Comparison of ENCODE assay signal across 8 cellular contexts in genomic region chr17:40122944-40123810, GRCh38. TPM values are rescaled to one million over a fixed set of nuclear protein-coding genes. Genes with fewer than 3 reads are reported as not detected.
DNase-seq lines count a peak whose midpoint lies in the region; ATAC-seq, FAIRE-seq and TF ChIP-seq lines count a peak whose summit lies in the region.

No MANE protein-coding gene starts in this region.

- peaks cover 39% of the 10 kb centered on the region for H3K4me1 Mint-ChIP-seq in activated naive CD4-positive, alpha-beta T cell treated with anti-CD3 and anti-CD28 coated beads, Interleukin-2, amount 10 ng/mL, durations not matched to agents 7 days and 5 days

- no peaks in the 10 kb centered on the region for H3K9me3 Mint-ChIP-seq in activated naive CD4-positive, alpha-beta T cell treated with anti-CD3 and anti-CD28 coated beads, Interleukin-2, amount 10 ng/mL, durations not matched to agents 7 days and 5 days

- peak overlapping the region; percentile 90 for H3K9ac ChIP-seq in OCI-LY3 (ENCODE audit: low read length)

- CTCF ChIA-PET in activated naive CD4-positive, alpha-beta T cell treated with anti-CD3 and anti-CD28 coated beads, Interleukin-2, amount 10 ng/mL, durations not matched to agents 7 days and 5 days (lab: Charles Lee): interaction anchor here (1.0 to 3.0 kb wide), 5 partner anchors 10 to 75 kb away, joined by 3 to 34 read pairs (median 11); no protein-coding TSS in a partner anchor

- H2AFZ ChIP-seq in OCI-LY3 (ENCODE audit: low read depth, low read length): no peak overlapping the region

- peaks cover 69% of the 10 kb centered on the region for H3K79me2 ChIP-seq in OCI-LY3 (ENCODE audit: low read length)

- H3K4me1 ChIP-seq in OCI-LY3 (ENCODE audit: low read length): peaks cover 18% of the 10 kb centered on the region

- H3K27ac Mint-ChIP-seq in activated naive CD4-positive, alpha-beta T cell treated with anti-CD3 and anti-CD28 coated beads, Interleukin-2, amount 10 ng/mL, durations not matched to agents 7 days and 5 days: peak overlapping the region; percentile 91

- TF ChIP-seq CTCF in OCI-LY3 (IDR thresholded peaks at IDR 0.05; ENCODE audit: low read depth, low read length): no peak

- H3K27me3 ChIP-seq in OCI-LY3 (ENCODE audit: low read depth, low read length): no peaks in the 10 kb centered on the region

- H3K4me2 ChIP-seq in OCI-LY3 (ENCODE audit: low read length): peak overlapping the region; percentile 97

- H3K36me3 Mint-ChIP-seq in activated naive CD4-positive, alpha-beta T cell treated with anti-CD3 and anti-CD28 coated beads, Interleukin-2, amount 10 ng/mL, durations not matched to agents 7 days and 5 days: peaks cover 25% of the 10 kb centered on the region

- H4K20me1 ChIP-seq in OCI-LY3 (ENCODE audit: insufficient read depth, low read length): peaks cover 26% of the 10 kb centered on the region

- ATAC-seq in HG03354 (IDR thresholded peaks at IDR 0.05; ENCODE audit: poor library complexity, severe bottlenecking, unreplicated experiment) (peak; percentile 18), GM19452 (IDR thresholded peaks at IDR 0.05; ENCODE audit: unreplicated experiment) (no peak)

- H3K9me3 ChIP-seq in OCI-LY3 (ENCODE audit: insufficient read depth, low read length): no peaks in the 10 kb centered on the region

- no peaks in the 10 kb centered on the region for H3K27me3 Mint-ChIP-seq in activated naive CD4-positive, alpha-beta T cell treated with anti-CD3 and anti-CD28 coated beads, Interleukin-2, amount 10 ng/mL, durations not matched to agents 7 days and 5 days

- FAIRE-seq in frontal cortex (lab: Jason Lieb, UNC): no peak

- peak; percentile 45 for DNase-seq in NK-92 treated with Interleukin-12 subunit alpha and Interleukin-12 subunit beta, amount 100 ng/mL, for 24 hours (lab: John Stamatoyannopoulos, UW)
- no peak for DNase-seq in NK-92 (lab: John Stamatoyannopoulos, UW; ENCODE audit: unreplicated experiment)
- DNase-seq in activated naive CD4-positive, alpha-beta T cell treated with anti-CD3 and anti-CD28 coated beads, Interleukin-2, amount 10 ng/mL, durations not matched to agents 7 days and 5 days: peak; percentile 74
- DNase-seq in frontal cortex (ENCODE audit: low spot score in 2 of 2): peak; percentile 44 to 49
- peak in 34 of 56 donors; percentile 7 to 65 (median 45) for DNase-seq in nucleus accumbens (lab: John Stamatoyannopoulos, UW)

- peak overlapping the region; percentile 83 for H3K4me3 Mint-ChIP-seq in activated naive CD4-positive, alpha-beta T cell treated with anti-CD3 and anti-CD28 coated beads, Interleukin-2, amount 10 ng/mL, durations not matched to agents 7 days and 5 days

- peak overlapping the region; percentile 89 for H3K4me3 ChIP-seq in OCI-LY3 (ENCODE audit: low read length)

- H3K27ac ChIP-seq in OCI-LY3 (ENCODE audit: low read length): peak overlapping the region; percentile 69

- peaks cover 27% of the 10 kb centered on the region for H3K36me3 ChIP-seq in OCI-LY3 (replicated peaks; ENCODE audit: low read depth, low read length)

RNA-seq across cellular contexts. Expression of gene MSL1, which starts 1.4 kb away (rescaled TPM):
- 81.5 TPM for total RNA-seq in frontal cortex

RNA-seq across cellular contexts. Expression of gene CASC3, which starts 17.2 kb away (rescaled TPM):
- 38.3 TPM for total RNA-seq in frontal cortex

RNA-seq across cellular contexts. Expression of gene NR1D1, which starts 22.8 kb away (rescaled TPM):
- under 0.01 TPM for total RNA-seq in frontal cortex

RNA-seq across cellular contexts. Expression of gene RAPGEFL1, which starts 54.1 kb away (rescaled TPM):
- 12.6 TPM for total RNA-seq in frontal cortex
